In the genomic region with DNA sequence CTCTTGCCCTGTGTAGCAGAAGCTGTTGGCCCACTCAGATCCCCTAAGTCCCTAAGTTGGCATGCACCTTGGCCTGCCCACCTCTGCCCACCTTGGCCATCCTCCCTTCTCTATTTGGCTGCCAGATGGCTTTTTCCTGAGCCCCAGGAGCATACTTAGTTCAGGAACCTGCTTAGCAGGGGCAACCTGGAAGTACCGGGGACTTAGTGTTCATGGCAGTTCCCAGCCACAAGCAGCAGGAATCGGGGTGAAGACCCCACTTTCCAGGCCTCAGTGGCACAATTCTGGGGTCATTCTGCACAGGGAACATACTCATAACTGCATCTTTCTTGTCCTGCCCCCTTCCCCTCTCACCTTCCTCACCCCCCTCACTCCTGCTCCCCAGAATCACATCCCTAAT, we compare ENCODE assay signal across 30 cellular contexts.
"Had no signal": no experiment of that assay in that cellular context is flagged by ENCODE, and none has a peak within 500 bp of the region (broad histone marks: within the 10 kb centered on the region; RNA-seq: fewer than 3 reads in every experiment).

No MANE protein-coding gene starts in this region.

- H3K27ac Mint-ChIP-seq: activated CD4-positive, alpha-beta T cell treated with anti-CD3 and anti-CD28 coated beads, Interleukin-2, amount 10 ng/mL, durations not matched to agents 24 days and 14 days; activated CD8-positive, alpha-beta T cell treated with anti-CD3 and anti-CD28 coated beads for 36 hours; activated naive CD8-positive, alpha-beta T cell treated with anti-CD3 and anti-CD28 coated beads for 36 hours; activated T-cell treated with anti-CD3 and anti-CD28 coated beads, Interleukin-2, amount 50 U/mL, for 72 hours; activated T-helper 17 cell treated with anti-CD3 and anti-CD28 coated beads, Interleukin-2, amount 50 U/mL, for 72 hours; T-helper 1 cell treated with Interleukin-12 subunit alpha and Interleukin-12 subunit beta and Interleukin-4 antibody, amounts not matched to agents 30 μg/mL and 1 μg/mL, for 36 hours; T-helper 2 cell treated with Interferon-gamma antibody and Interleukin-4, amounts not matched to agents 5 μg/mL and 100 μg/mL, for 36 hours had no signal

- H3K9ac ChIP-seq: SK-N-SH had no signal

- FAIRE-seq: TTC549 had no signal

- H3K27ac ChIP-seq: brain microvascular endothelial cell, SJSA1 had no signal

- H3K27me3 ChIP-seq: brain microvascular endothelial cell, SJSA1 had no signal

- H3K36me3 ChIP-seq: brain microvascular endothelial cell, SJSA1 had no signal

- DNase-seq: activated CD4-positive, alpha-beta T cell treated with anti-CD3 and anti-CD28 coated beads, Interleukin-2, amount 10 ng/mL, durations not matched to agents 24 days and 14 days; activated CD4-positive, alpha-beta T cell treated with anti-CD3 and anti-CD28 coated beads, Interleukin-2, amount 50 U/mL, for 4 hours; activated CD8-positive, alpha-beta T cell treated with anti-CD3 and anti-CD28 coated beads for 36 hours; activated effector memory CD4-positive, alpha-beta T cell treated with anti-CD3 and anti-CD28 coated beads, Interleukin-2, amount 50 U/mL, for 16 hours; activated naive CD4-positive, alpha-beta T cell; activated naive CD4-positive, alpha-beta T cell treated with anti-CD3 and anti-CD28 coated beads, Interleukin-2, amount 50 U/mL, for 16 hours; activated naive CD8-positive, alpha-beta T cell treated with anti-CD3 and anti-CD28 coated beads for 36 hours; activated T-cell treated with anti-CD3 and anti-CD28 coated beads, Interleukin-2, amount 50 U/mL, for 1 hour; activated T-cell treated with anti-CD3 and anti-CD28 coated beads, Interleukin-2, amount 50 U/mL, for 72 hours; amniotic stem cell; brain microvascular endothelial cell; Karpas-422; NCI-H1048; NCI-H1105 treated with DMSO at 0.1 percent for 48 hours; NCI-H1436; NCI-H1694; NCI-H1930; NCI-H2081 treated with DMSO at 0.1 percent for 48 hours; NCI-H226; NCI-H446 treated with DMSO at 0.1 percent for 48 hours; NCI-H524; SHP77 treated with DMSO at 0.1 percent for 48 hours; SK-N-SH had no signal

- H3K4me3 ChIP-seq: SJSA1 had no signal

- H3K36me3 Mint-ChIP-seq: activated naive CD8-positive, alpha-beta T cell treated with anti-CD3 and anti-CD28 coated beads for 36 hours had no signal

- H3K9me3 Mint-ChIP-seq: activated CD4-positive, alpha-beta T cell treated with anti-CD3 and anti-CD28 coated beads, Interleukin-2, amount 10 ng/mL, durations not matched to agents 24 days and 14 days; activated CD8-positive, alpha-beta T cell treated with anti-CD3 and anti-CD28 coated beads for 36 hours; activated naive CD8-positive, alpha-beta T cell treated with anti-CD3 and anti-CD28 coated beads for 36 hours; activated T-cell treated with anti-CD3 and anti-CD28 coated beads, Interleukin-2, amount 50 U/mL, for 72 hours; activated T-helper 17 cell treated with anti-CD3 and anti-CD28 coated beads, Interleukin-2, amount 50 U/mL, for 72 hours; central memory CD8-positive, alpha-beta T cell; T-helper 1 cell treated with Interleukin-12 subunit alpha and Interleukin-12 subunit beta and Interleukin-4 antibody, amounts not matched to agents 30 μg/mL and 1 μg/mL, for 36 hours; T-helper 2 cell treated with Interferon-gamma antibody and Interleukin-4, amounts not matched to agents 5 μg/mL and 100 μg/mL, for 36 hours had no signal

- H3K4me1 ChIP-seq: SJSA1 had no signal

- H3K4me2 ChIP-seq: SK-N-SH had no signal

- ATAC-seq: activated CD8-positive, alpha-beta T cell treated with anti-CD3 and anti-CD28 coated beads for 36 hours; activated T-cell treated with anti-CD3 and anti-CD28 coated beads, Interleukin-2, amount 50 U/mL, for 72 hours; activated T-helper 17 cell treated with anti-CD3 and anti-CD28 coated beads, Interleukin-2, amount 50 U/mL, for 72 hours; Panc1 had no signal

- H3K9me3 ChIP-seq: SJSA1, SK-N-SH had no signal

- H3K4me3 Mint-ChIP-seq: activated CD4-positive, alpha-beta T cell treated with anti-CD3 and anti-CD28 coated beads, Interleukin-2, amount 10 ng/mL, durations not matched to agents 24 days and 14 days; activated CD8-positive, alpha-beta T cell treated with anti-CD3 and anti-CD28 coated beads for 36 hours; activated naive CD8-positive, alpha-beta T cell treated with anti-CD3 and anti-CD28 coated beads for 36 hours; activated T-cell treated with anti-CD3 and anti-CD28 coated beads, Interleukin-2, amount 50 U/mL, for 72 hours; activated T-helper 17 cell treated with anti-CD3 and anti-CD28 coated beads, Interleukin-2, amount 50 U/mL, for 72 hours; central memory CD8-positive, alpha-beta T cell; T-helper 1 cell treated with Interleukin-12 subunit alpha and Interleukin-12 subunit beta and Interleukin-4 antibody, amounts not matched to agents 30 μg/mL and 1 μg/mL, for 36 hours; T-helper 2 cell treated with Interferon-gamma antibody and Interleukin-4, amounts not matched to agents 5 μg/mL and 100 μg/mL, for 36 hours had no signal
